24 cellular contexts compared by ENCODE assay signal in genomic region chr3:69915726-69916125, GRCh38.
"Had no signal": no experiment of that assay in that cellular context is flagged by ENCODE, and none has a peak within 500 bp of the region (broad histone marks: within the 10 kb centered on the region; RNA-seq: fewer than 3 reads in every experiment).

No MANE protein-coding gene starts in this region.

- H3K27me3 Mint-ChIP-seq: dendritic cell treated with granulocyte-macrophage colony-stimulating factor and Interleukin-4, amounts not matched to agents 40 ng/mL and 50 ng/mL, for 4 days; effector memory CD8-positive, alpha-beta T cell had no signal

- H3K27ac Mint-ChIP-seq: dendritic cell treated with granulocyte-macrophage colony-stimulating factor and Interleukin-4, amounts not matched to agents 40 ng/mL and 50 ng/mL, for 4 days; effector memory CD8-positive, alpha-beta T cell; endodermal cell; naive thymus-derived CD4-positive, alpha-beta T cell had no signal

- H3K4me3 Mint-ChIP-seq: dendritic cell treated with granulocyte-macrophage colony-stimulating factor and Interleukin-4, amounts not matched to agents 40 ng/mL and 50 ng/mL, for 4 days; effector memory CD8-positive, alpha-beta T cell; endodermal cell; naive thymus-derived CD4-positive, alpha-beta T cell had no signal

- DNase-seq: colonic mucosa; cortex of kidney; effector CD8-positive, alpha-beta T cell; effector memory CD8-positive, alpha-beta T cell; endodermal cell; erythroblast; esophagus squamous epithelium; foreskin fibroblast; foreskin melanocyte; gastrocnemius medialis; glutamatergic neuron; head of caudate nucleus; heart right ventricle; hippocampal formation; left cardiac atrium; left lung; left ventricle myocardium superior; lower lobe of right lung; mesendoderm; midbrain; naive thymus-derived CD4-positive, alpha-beta T cell had no signal

- H3K4me3 ChIP-seq: colonic mucosa, esophagus squamous epithelium, gastrocnemius medialis, heart right ventricle, left lung, lower lobe of right lung had no signal

- H3K36me3 ChIP-seq: colonic mucosa, esophagus squamous epithelium, gastrocnemius medialis, left lung, lower lobe of right lung had no signal

- H3K4me1 ChIP-seq: colonic mucosa, esophagus squamous epithelium, left lung, lower lobe of right lung had no signal

- ATAC-seq: effector memory CD8-positive, alpha-beta T cell; esophagus mucosa; gastrocnemius medialis; heart right ventricle; left cardiac atrium; left lung; left ventricle myocardium superior; lower lobe of right lung; naive thymus-derived CD4-positive, alpha-beta T cell had no signal

- H3K27ac ChIP-seq: colonic mucosa, epithelial cell of prostate, esophagus squamous epithelium, gastrocnemius medialis, heart right ventricle, left lung, lower lobe of right lung had no signal

- H3K27me3 ChIP-seq: colonic mucosa, esophagus squamous epithelium, gastrocnemius medialis, heart right ventricle, left lung had no signal

- H3K4me1 Mint-ChIP-seq: endodermal cell; naive thymus-derived CD4-positive, alpha-beta T cell had no signal

- H3K9me3 ChIP-seq: colonic mucosa, gastrocnemius medialis, lower lobe of right lung had no signal
